ENCODE assay signal across 9 cellular contexts in the genomic region with DNA sequence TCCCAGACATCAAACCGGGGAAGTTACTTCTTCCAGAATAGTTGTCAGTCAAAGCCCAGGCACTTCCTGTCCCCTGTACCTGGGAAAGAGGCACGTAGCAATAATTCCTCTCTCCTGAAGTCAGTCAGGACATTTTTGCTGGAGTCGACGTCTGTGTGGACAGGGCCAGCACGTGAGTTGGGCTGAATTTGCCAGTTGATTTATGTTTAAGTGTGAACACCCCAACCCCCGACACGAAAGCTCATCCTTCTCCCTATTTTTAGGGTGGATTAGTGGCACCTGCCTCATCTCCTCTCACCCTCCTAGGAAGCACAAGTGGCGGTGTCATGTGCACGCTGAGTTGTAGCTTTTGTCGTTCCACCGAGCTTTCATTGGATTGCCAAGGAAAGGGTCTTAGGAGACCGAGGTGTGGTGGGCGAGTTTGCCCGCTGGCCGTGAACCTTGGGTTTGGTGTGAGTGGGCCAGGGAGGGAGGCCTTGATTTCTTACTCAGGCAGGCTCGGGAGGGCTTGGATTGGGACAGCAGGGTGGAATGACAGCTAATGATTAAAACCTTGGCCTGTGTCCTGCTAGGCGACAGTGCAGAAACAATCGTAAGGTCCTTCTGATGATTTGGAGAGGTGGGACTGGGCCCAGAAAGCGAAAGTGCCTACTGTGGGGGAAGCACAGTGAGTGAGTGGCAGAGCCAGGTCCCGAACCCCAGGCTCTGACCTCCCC.
A peak's percentile ranks its signal among the peaks of the same experiment; 100 is the strongest.
DNase-seq lines count a peak whose midpoint lies in the region; ATAC-seq and TF ChIP-seq lines count a peak whose summit lies in the region.
"Had no signal": no experiment of that assay in that cellular context is flagged by ENCODE, and none has a peak within 500 bp of the region (broad histone marks: within the 10 kb centered on the region; RNA-seq: fewer than 3 reads in every experiment).

No MANE protein-coding gene starts in this region.

- no peak for ATAC-seq in activated T-cell treated with anti-CD3 and anti-CD28 coated beads, Interleukin-2, amount 50 U/mL, for 4 hours
- no peak for ATAC-seq in lung (ENCODE audit: insufficient read depth, low FRiP score)
- no peak for ATAC-seq in thoracic aorta (ENCODE audit: insufficient number of reproducible peaks, low FRiP score, low read depth)
- ATAC-seq in HG02870 (IDR thresholded peaks at IDR 0.05; ENCODE audit: unreplicated experiment) = no peak

- H3K27me3 Mint-ChIP-seq in activated T-cell treated with anti-CD3 and anti-CD28 coated beads, Interleukin-2, amount 50 U/mL, for 4 hours (ENCODE audit: low read depth) = no peaks in the 10 kb centered on the region

- H3K27ac ChIP-seq in cingulate gyrus (ENCODE audit: low read depth, low read length) (peak overlapping the region; percentile 61), lung (ENCODE audit: low read depth in 1 of 2, low read length in 1 of 2) (peak overlapping the region; percentile 22 to 92), thoracic aorta (peak overlapping the region; percentile 88 to 89)

- peaks cover 0 to 18% of the 10 kb centered on the region in 2 donors for H3K4me1 ChIP-seq in lung (ENCODE audit: control insufficient read depth in 2 of 2, insufficient read depth in 2 of 2, low read length in 2 of 2)
- peaks cover 30 to 39% of the 10 kb centered on the region in 2 donors for H3K4me1 ChIP-seq in thoracic aorta (ENCODE audit: control insufficient read depth in 1 of 2, low read depth in 2 of 2)

- H3K9me3 ChIP-seq in lung (ENCODE audit: control insufficient read depth in 2 of 2, insufficient read depth in 1 of 2, low read length in 1 of 2) (peaks cover 0 to 5% of the 10 kb centered on the region in 2 donors), thoracic aorta (no peaks in the 10 kb centered on the region)

- H3K4me3 ChIP-seq in lung = peak overlapping the region; percentile 3
- H3K4me3 ChIP-seq in thoracic aorta = peak overlapping the region; percentile 78

- H3K9me3 Mint-ChIP-seq in activated T-cell treated with anti-CD3 and anti-CD28 coated beads, Interleukin-2, amount 50 U/mL, for 4 hours = no peaks in the 10 kb centered on the region

- no peaks in the 10 kb centered on the region for H3K36me3 ChIP-seq in lung (ENCODE audit: control insufficient read depth in 2 of 2, insufficient read depth in 2 of 2, low read length in 2 of 2)
- peaks cover 3% of the 10 kb centered on the region for H3K36me3 ChIP-seq in thoracic aorta

- no peak for TF ChIP-seq CTCF in lung (IDR thresholded peaks at IDR 0.05; ENCODE audit: control extremely low read depth, extremely low read depth)
- no peak for TF ChIP-seq CTCF in thoracic aorta (IDR thresholded peaks at IDR 0.05)

- WGBS in lung, 2 donors = 52 to 72% methylated on average over 20 of the region's 20 CpGs

- H3K4me1 Mint-ChIP-seq in activated T-cell treated with anti-CD3 and anti-CD28 coated beads, Interleukin-2, amount 50 U/mL, for 4 hours (ENCODE audit: low read depth) = peaks cover 20% of the 10 kb centered on the region

- no peak for TF ChIP-seq POLR2A in erythroblast (IDR thresholded peaks at IDR 0.05; ENCODE audit: low read length)

- no peaks in the 10 kb centered on the region for H3K36me3 Mint-ChIP-seq in activated T-cell treated with anti-CD3 and anti-CD28 coated beads, Interleukin-2, amount 50 U/mL, for 4 hours (ENCODE audit: insufficient read depth)

- H3K4me3 Mint-ChIP-seq in activated T-cell treated with anti-CD3 and anti-CD28 coated beads, Interleukin-2, amount 50 U/mL, for 4 hours = peak overlapping the region; percentile 71

- no peak for DNase-seq in activated T-cell treated with anti-CD3 and anti-CD28 coated beads, Interleukin-2, amount 50 U/mL, for 4 hours
- DNase-seq in activated T-cell treated with anti-CD3 and anti-CD28 coated beads, Interleukin-2, amount 50 U/mL, for 1 hour = no peak
- no peak for DNase-seq in lung (ENCODE audit: low spot score)
- no peak for DNase-seq in thoracic aorta (ENCODE audit: low spot score)
- no peak for DNase-seq in erythroblast (lab: John Stamatoyannopoulos, UW)
- no peak for DNase-seq in NCI-H2107 (lab: John Stamatoyannopoulos, UW)
- DNase-seq: NCI-H1048 had no signal

- H3K27me3 ChIP-seq in lung (ENCODE audit: control insufficient read depth, insufficient read depth) (no peaks in the 10 kb centered on the region), thoracic aorta (replicated peaks; ENCODE audit: insufficient read depth) (no peaks in the 10 kb centered on the region)
